Comparison of ENCODE assay signal across 8 cellular contexts in genomic region chr6:73519943-73520687, GRCh38. TPM values are rescaled to one million over a fixed set of nuclear protein-coding genes. Genes with fewer than 3 reads are reported as not detected.
DNase-seq lines count a peak whose midpoint lies in the region; ATAC-seq and TF ChIP-seq lines count a peak whose summit lies in the region.

No MANE protein-coding gene starts in this region.

- H3K9me3 ChIP-seq in HEK293 (ENCODE audit: control insufficient read depth, insufficient read depth, low read depth, low read length), result no peaks in the 10 kb centered on the region
- H3K9me3 ChIP-seq in muscle layer of duodenum (ENCODE audit: control insufficient read depth in 1 of 2, low read length in 2 of 2), result no peaks in the 10 kb centered on the region

- peaks cover 55% of the 10 kb centered on the region for H3K36me3 Mint-ChIP-seq in activated T-cell treated with anti-CD3 and anti-CD28 coated beads, Interleukin-2, amount 50 U/mL, for 4 hours (ENCODE audit: insufficient read depth)

- H3K36me3 ChIP-seq in HEK293 (ENCODE audit: control insufficient read depth in 2 of 2, insufficient read depth in 1 of 2, low read length in 2 of 2), result peaks cover 6 to 56% of the 10 kb centered on the region in 2 experiments; a peak in 2 of 3 replicates
- H3K36me3 ChIP-seq in muscle layer of duodenum (ENCODE audit: control insufficient read depth in 1 of 2, insufficient read depth in 2 of 2, low read length in 2 of 2), result peaks cover 43 to 52% of the 10 kb centered on the region in 2 donors

- no peaks in the 10 kb centered on the region for H3K27me3 Mint-ChIP-seq in activated T-cell treated with anti-CD3 and anti-CD28 coated beads, Interleukin-2, amount 50 U/mL, for 4 hours (ENCODE audit: low read depth)

- peak overlapping the region; percentile 94 for H3K27ac ChIP-seq in HEK293 (ENCODE audit: extremely low read depth, low read depth, low read length)
- peak overlapping the region; percentile 99 for H3K27ac ChIP-seq in muscle layer of duodenum (ENCODE audit: low read length)

- DNase-seq in CD1c-positive myeloid dendritic cell (ENCODE audit: extremely low spot score), result peak; percentile 93
- peak; percentile 69 for DNase-seq in OCI-M1 (lab: John Stamatoyannopoulos, UW)
- peak; percentile 82 for DNase-seq in activated T-cell treated with anti-CD3 and anti-CD28 coated beads, Interleukin-2, amount 50 U/mL, for 4 hours
- peak; percentile 63 to 69 for DNase-seq in stimulated activated CD8-positive, alpha-beta memory T cell treated with anti-CD3 and anti-CD28 coated beads, Interleukin-4, amount 100 ng/mL, for 4 hours (ENCODE audit: low read depth in 2 of 2, low spot score in 1 of 2)
- DNase-seq in KG1 (lab: John Stamatoyannopoulos, UW), result no peak

- no peak for TF ChIP-seq CTCF in HEK293 (tag by site-specific recombination; IDR thresholded peaks at IDR 0.05)

- CTCF ChIA-PET in HEK293 (lab: Yijun Ruan, JAX), result interaction anchor here (0.7 to 3.0 kb wide), 4 partner anchors 29 to 133 kb away, joined by 3 to 19 read pairs (median 4); partner anchors contain the start of gene SLC17A5

- H3K27me3 ChIP-seq in muscle layer of duodenum (ENCODE audit: low read depth, low read length), result no peaks in the 10 kb centered on the region

- peak; percentile 25 to 26 for ATAC-seq in activated T-cell treated with anti-CD3 and anti-CD28 coated beads, Interleukin-2, amount 50 U/mL, for 4 hours
- peak; percentile 63 for ATAC-seq in esophagus mucosa

- H3K9me3 Mint-ChIP-seq in activated T-cell treated with anti-CD3 and anti-CD28 coated beads, Interleukin-2, amount 50 U/mL, for 4 hours, result no peaks in the 10 kb centered on the region

- POLR2A ChIA-PET in HEK293 (lab: Yijun Ruan, JAX), result interaction anchor here (0.6 to 5.9 kb wide), 29 partner anchors 9 to 1724 kb away, joined by 3 to 88 read pairs (median 8); partner anchors contain the start of genes COX7A2, MTO1 and SLC17A5

- H3K4me1 ChIP-seq in HEK293 (ENCODE audit: control insufficient read depth, insufficient read depth, low read length), result no peaks in the 10 kb centered on the region
- H3K4me1 ChIP-seq in muscle layer of duodenum (ENCODE audit: control insufficient read depth in 1 of 2, insufficient read depth in 2 of 2, low read length in 2 of 2), result peaks cover 30 to 39% of the 10 kb centered on the region in 2 donors

- peak overlapping the region; percentile 80 for H3K4me3 ChIP-seq in HEK293 (ENCODE audit: low read depth, low read length)
- H3K4me3 ChIP-seq in muscle layer of duodenum (ENCODE audit: low read depth in 1 of 2, low read length in 2 of 2), result peak overlapping the region; percentile 91 to 95

- H3K4me3 Mint-ChIP-seq in activated T-cell treated with anti-CD3 and anti-CD28 coated beads, Interleukin-2, amount 50 U/mL, for 4 hours, result peak overlapping the region; percentile 98

- H3K4me1 Mint-ChIP-seq in activated T-cell treated with anti-CD3 and anti-CD28 coated beads, Interleukin-2, amount 50 U/mL, for 4 hours (ENCODE audit: low read depth), result peaks cover 35% of the 10 kb centered on the region

TF ChIP-seq in HEK293, 187 proteins besides CTCF, POLR2A, EP300 and RAD21 (continues in another document):
- TF ChIP-seq SP2 (tag by site-specific recombination; IDR thresholded peaks at IDR 0.05), result peak; percentile 66
- no peak for TF ChIP-seq ZNF776 (tag by site-specific recombination; IDR thresholded peaks at IDR 0.05; ENCODE audit: borderline replicate concordance)
- TF ChIP-seq ZNF677 (tag by site-specific recombination; IDR thresholded peaks at IDR 0.05), result 0 out of 2 replicates have a peak, but pooled peaks have one; percentile 34
- peak; percentile 42; the same call in 1 of the 2 replicates for TF ChIP-seq ZNF184 (tag by site-specific recombination; IDR thresholded peaks at IDR 0.05)
- 0 out of 2 replicates have a peak, but pooled peaks have one; percentile 32 for TF ChIP-seq ZNF610 (tag by site-specific recombination; IDR thresholded peaks at IDR 0.05; ENCODE audit: borderline replicate concordance)
- peak; percentile 14; the same call in 1 of the 2 replicates for TF ChIP-seq ZNF660 (tag by site-specific recombination; IDR thresholded peaks at IDR 0.05)
- peak; percentile 43 for TF ChIP-seq EGR2 (tag by site-specific recombination; IDR thresholded peaks at IDR 0.05; ENCODE audit: low read depth)
- 0 out of 2 replicates have a peak, but pooled peaks have one; percentile 22 for TF ChIP-seq KLF8 (tag by site-specific recombination; IDR thresholded peaks at IDR 0.05)
- peak; percentile 90 for TF ChIP-seq YY1 (tag by site-specific recombination; IDR thresholded peaks at IDR 0.05)
- no peak for TF ChIP-seq ZNF146 (tag by site-specific recombination; IDR thresholded peaks at IDR 0.05)
- TF ChIP-seq ZNF174 (tag by site-specific recombination; IDR thresholded peaks at IDR 0.05), result no peak
- TF ChIP-seq SCRT1 (tag by site-specific recombination; IDR thresholded peaks at IDR 0.05; ENCODE audit: borderline replicate concordance), result peak; percentile 70
- no peak for TF ChIP-seq ZNF148 (tag by site-specific recombination; IDR thresholded peaks at IDR 0.05; ENCODE audit: borderline replicate concordance)
- no peak for TF ChIP-seq ZBTB7A (tag by site-specific recombination; IDR thresholded peaks at IDR 0.05; ENCODE audit: low read depth)
- no peak for TF ChIP-seq ZNF654 (tag by site-specific recombination; IDR thresholded peaks at IDR 0.05; ENCODE audit: low read depth)
- TF ChIP-seq KLF16 (tag by site-specific recombination; IDR thresholded peaks at IDR 0.05), result peak; percentile 40; the same call in 1 of the 2 replicates
- no peak for TF ChIP-seq ZBTB1 (tag by site-specific recombination; IDR thresholded peaks at IDR 0.05)
- TF ChIP-seq ZNF837 (tag by site-specific recombination; IDR thresholded peaks at IDR 0.05), result no peak
- no peak for TF ChIP-seq ZNF16 (tag by site-specific recombination; IDR thresholded peaks at IDR 0.05; ENCODE audit: low read depth)
- no peak for TF ChIP-seq ZNF362 (tag by site-specific recombination; IDR thresholded peaks at IDR 0.05)
- no peak for TF ChIP-seq ZNF555 (tag by site-specific recombination; conservative IDR thresholded peaks at IDR 0.05)
- peak; percentile 99 for TF ChIP-seq SCRT2 (tag by site-specific recombination; IDR thresholded peaks at IDR 0.05)
- no peak for TF ChIP-seq PRDM6 (tag by site-specific recombination; IDR thresholded peaks at IDR 0.05)
- no peak for TF ChIP-seq RBAK (tag by site-specific recombination; IDR thresholded peaks at IDR 0.05)
- no peak for TF ChIP-seq ZNF239 (tag by site-specific recombination; IDR thresholded peaks at IDR 0.05)
- no peak for TF ChIP-seq ZBTB8A (tag by site-specific recombination; IDR thresholded peaks at IDR 0.05)
- TF ChIP-seq ZSCAN30 (tag by site-specific recombination; IDR thresholded peaks at IDR 0.05), result peak; percentile 51; the same call in 1 of the 2 replicates
- no peak for TF ChIP-seq ZNF510 (tag by site-specific recombination; IDR thresholded peaks at IDR 0.05; ENCODE audit: insufficient replicate concordance)
- no peak for TF ChIP-seq ZNF791 (tag by site-specific recombination; IDR thresholded peaks at IDR 0.05)
- no peak for TF ChIP-seq REPIN1 (tag by site-specific recombination; IDR thresholded peaks at IDR 0.05; ENCODE audit: low read depth)

RNA-seq across cellular contexts. Expression of gene EEF1A1, which starts 0.7 kb away (rescaled TPM):
- total RNA-seq in activated T-cell treated with anti-CD3 and anti-CD28 coated beads, Interleukin-2, amount 50 U/mL, for 4 hours, result over 10,000 TPM; 10,240 to 10,910 (median 10,363) TPM
- total RNA-seq in esophagus mucosa, result 7,434 TPM

RNA-seq across cellular contexts. Expression of gene MTO1, which starts 58.6 kb away (rescaled TPM):
- total RNA-seq in activated T-cell treated with anti-CD3 and anti-CD28 coated beads, Interleukin-2, amount 50 U/mL, for 4 hours, result 10 to 100 TPM; 30.4 to 35.8 (median 35.1) TPM
- total RNA-seq in esophagus mucosa, result 18.5 TPM
